In the genomic region with DNA sequence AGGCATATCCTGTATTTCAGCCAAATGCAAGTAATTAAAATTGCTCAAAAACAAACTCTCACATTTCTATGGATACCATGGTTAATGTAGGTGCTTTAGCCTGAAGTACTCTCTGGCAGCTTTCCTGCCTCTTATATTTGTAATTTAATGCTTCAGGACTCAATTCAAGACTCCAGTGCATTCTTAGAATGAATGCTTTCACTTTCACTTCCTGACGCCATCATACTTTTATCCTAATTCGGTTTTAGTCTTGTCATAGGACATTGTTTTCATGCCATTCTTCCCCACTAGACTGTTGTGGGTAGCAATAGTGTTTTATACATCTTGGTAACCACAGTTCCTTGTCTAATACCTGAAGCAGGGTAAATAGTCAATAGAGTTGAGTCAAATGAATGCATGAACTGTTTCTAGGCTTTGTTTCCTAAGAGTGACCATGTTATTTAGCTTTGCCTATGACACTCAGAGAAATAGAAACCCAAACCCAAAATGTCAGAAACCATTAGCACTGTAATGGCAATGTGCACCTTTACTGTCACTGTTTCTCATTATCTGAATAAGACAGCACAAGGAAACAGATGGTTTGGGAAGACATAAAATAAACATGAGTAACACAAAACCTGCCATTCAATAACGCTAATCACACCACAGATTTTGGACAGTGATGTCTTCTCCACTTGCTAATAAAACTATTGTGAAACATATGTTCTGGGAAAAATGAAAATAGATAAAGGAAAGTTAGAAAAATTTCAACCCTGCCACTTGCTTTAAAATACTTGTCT, we compare ENCODE assay signal across 10 cellular contexts.
A peak's percentile ranks its signal among the peaks of the same experiment; 100 is the strongest.
DNase-seq lines count a peak whose midpoint lies in the region; ATAC-seq and TF ChIP-seq lines count a peak whose summit lies in the region.
"Had no signal": no experiment of that assay in that cellular context is flagged by ENCODE, and none has a peak within 500 bp of the region (broad histone marks: within the 10 kb centered on the region; RNA-seq: fewer than 3 reads in every experiment).

No MANE protein-coding gene starts in this region.

- H3K4me1 ChIP-seq in Loucy (ENCODE audit: insufficient read depth, low read length, poor library complexity, severe bottlenecking): no peaks in the 10 kb centered on the region
- H3K4me1 ChIP-seq in mucosa of rectum (ENCODE audit: control insufficient read depth in 2 of 2, insufficient read depth in 2 of 2, low read length in 2 of 2): peaks cover 0 to 12% of the 10 kb centered on the region in 2 donors

- H3K4me1 Mint-ChIP-seq in MCF 10A (ENCODE audit: insufficient read depth, unreplicated experiment): peaks cover 20% of the 10 kb centered on the region
- H3K4me1 Mint-ChIP-seq in natural killer cell treated with Interleukin-12 subunit alpha and Interleukin-12 subunit beta and Interleukin-15 and Interleukin-18, amount 100 ng/mL, for 72 hours (ENCODE audit: low read depth in 2 of 2): no peaks in the 10 kb centered on the region

- CTCF ChIA-PET in MCF 10A (lab: Yijun Ruan, JAX): interaction anchor here (1.1 kb wide), 1 partner anchor 270 kb away, joined by 3 read pairs; no protein-coding TSS in a partner anchor

- no peaks in the 10 kb centered on the region for H3K79me2 ChIP-seq in Loucy (ENCODE audit: insufficient read depth, low read length)

- no peaks in the 10 kb centered on the region for H3K9me2 ChIP-seq in Loucy (replicated peaks; ENCODE audit: low read depth, low read length)

- H3K4me3 ChIP-seq in Loucy (ENCODE audit: low read length, poor library complexity, severe bottlenecking) (peak overlapping the region; percentile 35), mucosa of rectum (ENCODE audit: low read length in 2 of 2) (peak overlapping the region; percentile 50 to 63)

- peaks cover 7% of the 10 kb centered on the region for H3K9me3 Mint-ChIP-seq in MCF 10A (ENCODE audit: unreplicated experiment)
- peaks cover 20% of the 10 kb centered on the region for H3K9me3 Mint-ChIP-seq in natural killer cell treated with Interleukin-12 subunit alpha and Interleukin-12 subunit beta and Interleukin-15 and Interleukin-18, amount 100 ng/mL, for 72 hours

- no peak overlapping the region for H2AFZ ChIP-seq in Loucy (ENCODE audit: low read length)

- peak overlapping the region in 1 of 2 donors; percentile 16 for H3K27ac ChIP-seq in mucosa of rectum (ENCODE audit: low read depth in 2 of 2, low read length in 2 of 2)

- POLR2A ChIA-PET in MCF 10A (lab: Yijun Ruan, JAX): interaction anchor here (0.6 to 1.5 kb wide), 2 partner anchors 14 to 256 kb away, joined by 3 to 6 read pairs; no protein-coding TSS in a partner anchor

- H3K9ac ChIP-seq in Loucy (ENCODE audit: low read depth, low read length, poor library complexity, severe bottlenecking) (no peak overlapping the region), mucosa of rectum (ENCODE audit: low read depth in 1 of 2, low read length in 2 of 2) (no peak overlapping the region)

- TF ChIP-seq CTCF in Loucy (conservative IDR thresholded peaks at IDR 0.05; ENCODE audit: low read length) (no peak), MCF 10A (IDR thresholded peaks at IDR 0.05; ENCODE audit: unreplicated experiment) (no peak)

- intact Hi-C loops in MCF 10A (cut with micrococcal nuclease): no loop called here

- no peaks in the 10 kb centered on the region for H3K36me3 ChIP-seq in Loucy (ENCODE audit: insufficient read depth, low read length)
- no peaks in the 10 kb centered on the region for H3K36me3 ChIP-seq in mucosa of rectum (ENCODE audit: control insufficient read depth in 2 of 2, insufficient read depth in 2 of 2, low read length in 2 of 2)

- H3K27me3 ChIP-seq in Loucy (ENCODE audit: insufficient read depth, low read length, poor library complexity, severe bottlenecking) (no peaks in the 10 kb centered on the region), mucosa of rectum (ENCODE audit: control insufficient read depth in 2 of 2, insufficient read depth in 2 of 2, low read length in 2 of 2) (no peaks in the 10 kb centered on the region)

- no peak for ATAC-seq in GM18873 (IDR thresholded peaks at IDR 0.05; ENCODE audit: low FRiP score, unreplicated experiment)
- ATAC-seq in natural killer cell treated with Interleukin-12 subunit alpha and Interleukin-12 subunit beta and Interleukin-15 and Interleukin-18, amount 100 ng/mL, for 72 hours: no peak
- ATAC-seq in GM21723 (IDR thresholded peaks at IDR 0.05; ENCODE audit: unreplicated experiment): no peak
- ATAC-seq: stimulated activated naive CD8-positive, alpha-beta T cell treated with anti-CD3 and anti-CD28 coated beads, Interleukin-15, Interleukin-2, amounts not matched to agents 100 U/mL and 50 U/mL, for 24 hours had no signal

- H3F3A ChIP-seq in Loucy (ENCODE audit: low read depth): no peaks in the 10 kb centered on the region

- peak; percentile 14 for DNase-seq in Ammon's horn (ENCODE audit: low spot score)
- peak; percentile 30 for DNase-seq in MCF 10A (ENCODE audit: unreplicated experiment)
- DNase-seq in effector CD8-positive, alpha-beta T cell (lab: John Stamatoyannopoulos, UW): no peak
- DNase-seq in natural killer cell treated with Interleukin-12 subunit alpha and Interleukin-12 subunit beta and Interleukin-15 and Interleukin-18, amount 100 ng/mL, for 72 hours (ENCODE audit: low spot score): no peak
- DNase-seq: stimulated activated naive CD8-positive, alpha-beta T cell treated with anti-CD3 and anti-CD28 coated beads, Interleukin-15, Interleukin-2, amounts not matched to agents 100 U/mL and 50 U/mL, for 24 hours had no signal

- peak overlapping the region; percentile 71 for H3K4me3 Mint-ChIP-seq in MCF 10A (ENCODE audit: unreplicated experiment)
- no peak overlapping the region for H3K4me3 Mint-ChIP-seq in natural killer cell treated with Interleukin-12 subunit alpha and Interleukin-12 subunit beta and Interleukin-15 and Interleukin-18, amount 100 ng/mL, for 72 hours

- H3K27ac Mint-ChIP-seq in MCF 10A (ENCODE audit: low read depth, unreplicated experiment): peak overlapping the region; percentile 79
- H3K27ac Mint-ChIP-seq in natural killer cell treated with Interleukin-12 subunit alpha and Interleukin-12 subunit beta and Interleukin-15 and Interleukin-18, amount 100 ng/mL, for 72 hours: no peak overlapping the region
- H3K27ac Mint-ChIP-seq: activated naive CD4-positive, alpha-beta T cell treated with anti-CD3 and anti-CD28 coated beads, Interleukin-2, amount 50 U/mL, for 72 hours had no signal

- H4K20me1 ChIP-seq in Loucy (ENCODE audit: insufficient read depth, low read length, poor library complexity, severe bottlenecking): no peaks in the 10 kb centered on the region

- no peak overlapping the region for H3K4me2 ChIP-seq in Loucy (ENCODE audit: low read depth, low read length, poor library complexity, severe bottlenecking)

- no peaks in the 10 kb centered on the region for H3K27me3 Mint-ChIP-seq in MCF 10A (ENCODE audit: insufficient read depth, unreplicated experiment)
- no peaks in the 10 kb centered on the region for H3K27me3 Mint-ChIP-seq in natural killer cell treated with Interleukin-12 subunit alpha and Interleukin-12 subunit beta and Interleukin-15 and Interleukin-18, amount 100 ng/mL, for 72 hours

- no peaks in the 10 kb centered on the region for H3K9me3 ChIP-seq in Loucy (ENCODE audit: insufficient read depth, low read depth, low read length)
- H3K9me3 ChIP-seq in mucosa of rectum (ENCODE audit: control insufficient read depth in 2 of 2, low read length in 2 of 2): no peaks in the 10 kb centered on the region

- no TSS peak for BruUV-seq in MCF 10A (replicated peaks; lab: Mats Ljungman, UMichigan)

- no peaks in the 10 kb centered on the region for H3K36me3 Mint-ChIP-seq in MCF 10A (ENCODE audit: insufficient read depth, unreplicated experiment)
- no peaks in the 10 kb centered on the region for H3K36me3 Mint-ChIP-seq in natural killer cell treated with Interleukin-12 subunit alpha and Interleukin-12 subunit beta and Interleukin-15 and Interleukin-18, amount 100 ng/mL, for 72 hours

Comparison
In these comparisons a context has a peak if more than half of its experiments do, and no peak if none do; other contexts are left out.
1. DNase-seq: peak in Ammon's horn (single experiment) and MCF 10A (single experiment); none in effector CD8-positive, alpha-beta T cell (single experiment) and natural killer cell treated with Interleukin-12 subunit alpha and Interleukin-12 subunit beta and Interleukin-15 and Interleukin-18, amount 100 ng/mL, for 72 hours (single experiment).